In the genomic region with DNA sequence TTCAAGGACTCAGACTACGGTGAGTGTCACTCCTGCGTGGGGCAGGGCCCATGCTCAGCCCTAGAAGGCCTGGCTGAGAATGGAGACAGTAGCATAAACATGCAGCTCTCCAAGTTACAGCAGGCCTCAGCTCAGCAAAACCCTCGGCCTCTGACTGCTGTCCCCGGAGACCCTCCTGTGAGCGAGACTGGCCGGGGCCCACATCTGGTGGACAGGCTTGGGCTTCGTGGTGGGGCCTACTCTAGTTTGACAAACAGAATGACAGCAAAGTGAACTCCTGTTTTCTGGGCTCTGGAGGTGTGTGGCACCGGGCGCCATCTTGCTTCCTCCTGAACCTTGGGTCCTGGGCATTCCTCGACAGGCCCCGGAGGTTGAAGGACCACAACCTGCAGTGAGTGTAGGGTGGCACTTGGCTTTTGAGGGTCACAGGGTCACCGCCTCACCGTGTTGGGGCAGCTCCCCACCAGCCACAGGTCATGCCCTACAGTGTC, we compare ENCODE assay signal across 15 cellular contexts.
DNase-seq lines count a peak whose midpoint lies in the region; ATAC-seq and TF ChIP-seq lines count a peak whose summit lies in the region.
"Had no signal": no experiment of that assay in that cellular context is flagged by ENCODE, and none has a peak within 500 bp of the region (broad histone marks: within the 10 kb centered on the region; RNA-seq: fewer than 3 reads in every experiment).

No MANE protein-coding gene starts in this region.

- H3K9me3 Mint-ChIP-seq in stimulated activated effector memory CD8-positive, alpha-beta T cell treated with anti-CD3 and anti-CD28 coated beads, Interleukin-12 subunit alpha, Interleukin-12 subunit beta, amount 100 ng/mL, for 72 hours: no peaks in the 10 kb centered on the region
- H3K9me3 Mint-ChIP-seq: CD4-positive, alpha-beta memory T cell; central memory CD8-positive, alpha-beta T cell had no signal

- H3K4me3 ChIP-seq in WERI-Rb-1 (ENCODE audit: low read depth, low read length): no peak overlapping the region
- H3K4me3 ChIP-seq: gastrocnemius medialis, PC-9 had no signal

- H3K4me3 Mint-ChIP-seq in stimulated activated effector memory CD8-positive, alpha-beta T cell treated with anti-CD3 and anti-CD28 coated beads, Interleukin-12 subunit alpha, Interleukin-12 subunit beta, amount 100 ng/mL, for 72 hours: no peak overlapping the region
- H3K4me3 Mint-ChIP-seq: CD4-positive, alpha-beta memory T cell; central memory CD8-positive, alpha-beta T cell; memory B cell had no signal

- H3K27ac Mint-ChIP-seq in stimulated activated effector memory CD8-positive, alpha-beta T cell treated with anti-CD3 and anti-CD28 coated beads, Interleukin-12 subunit alpha, Interleukin-12 subunit beta, amount 100 ng/mL, for 72 hours: peak overlapping the region; percentile 14
- H3K27ac Mint-ChIP-seq: memory B cell had no signal

- peak; percentile 9 for DNase-seq in activated CD8-positive, alpha-beta memory T cell treated with anti-CD3 and anti-CD28 coated beads, Interleukin-2, amount 50 U/mL, for 4 hours
- DNase-seq in activated CD8-positive, alpha-beta memory T cell treated with anti-CD3 and anti-CD28 coated beads for 24 hours: no peak
- peak; percentile 6 for DNase-seq in WERI-Rb-1
- DNase-seq in left cardiac atrium: peak; percentile 18
- no peak for DNase-seq in stimulated activated effector memory CD8-positive, alpha-beta T cell treated with anti-CD3 and anti-CD28 coated beads, Interleukin-12 subunit alpha, Interleukin-12 subunit beta, amount 100 ng/mL, for 72 hours (ENCODE audit: low spot score in 2 of 2)
- no peak for DNase-seq in caudate nucleus (lab: John Stamatoyannopoulos, UW)
- no peak for DNase-seq in NCI-H226
- DNase-seq: ACHN; CD4-positive, alpha-beta memory T cell; MV-4-11; PC-9 had no signal

- no peaks in the 10 kb centered on the region for H3K27me3 ChIP-seq in WERI-Rb-1 (ENCODE audit: insufficient read depth, low read depth, severe bottlenecking)
- H3K27me3 ChIP-seq: gastrocnemius medialis had no signal

- no peaks in the 10 kb centered on the region for H3K9me3 ChIP-seq in WERI-Rb-1 (ENCODE audit: severe bottlenecking)
- H3K9me3 ChIP-seq: gastrocnemius medialis had no signal

- ATAC-seq in left cardiac atrium (peak in 1 of 2 donors; percentile 20), HG03378 (IDR thresholded peaks at IDR 0.05; ENCODE audit: unreplicated experiment) (no peak)
- no peak for ATAC-seq in stimulated activated effector memory CD8-positive, alpha-beta T cell treated with anti-CD3 and anti-CD28 coated beads, Interleukin-12 subunit alpha, Interleukin-12 subunit beta, amount 100 ng/mL, for 72 hours
- ATAC-seq: gastrocnemius medialis had no signal

- H3K36me3 ChIP-seq in WERI-Rb-1: peaks cover 36% of the 10 kb centered on the region

- peaks cover 20% of the 10 kb centered on the region for H3K36me3 Mint-ChIP-seq in stimulated activated effector memory CD8-positive, alpha-beta T cell treated with anti-CD3 and anti-CD28 coated beads, Interleukin-12 subunit alpha, Interleukin-12 subunit beta, amount 100 ng/mL, for 72 hours

- no peak overlapping the region for H3K27ac ChIP-seq in WERI-Rb-1
- H3K27ac ChIP-seq in caudate nucleus (ENCODE audit: low read depth, low read length): no peak overlapping the region
- H3K27ac ChIP-seq: gastrocnemius medialis, PC-9 had no signal

- intact Hi-C loops in left cardiac atrium (cut with DNase I): no loop called here

- peaks cover 13% of the 10 kb centered on the region for H3K4me1 Mint-ChIP-seq in stimulated activated effector memory CD8-positive, alpha-beta T cell treated with anti-CD3 and anti-CD28 coated beads, Interleukin-12 subunit alpha, Interleukin-12 subunit beta, amount 100 ng/mL, for 72 hours
- H3K4me1 Mint-ChIP-seq: central memory CD8-positive, alpha-beta T cell had no signal

- no peak for TF ChIP-seq CTCF in WERI-Rb-1 (IDR thresholded peaks at IDR 0.05; ENCODE audit: low read depth, low read length)

Comparison
In these comparisons a context has a peak if more than half of its experiments do, and no peak if none do; other contexts are left out.
1. DNase-seq: peak in activated CD8-positive, alpha-beta memory T cell treated with anti-CD3 and anti-CD28 coated beads, Interleukin-2, amount 50 U/mL, for 4 hours (single experiment), WERI-Rb-1 (single experiment) and left cardiac atrium (single experiment); none in activated CD8-positive, alpha-beta memory T cell treated with anti-CD3 and anti-CD28 coated beads for 24 hours (single experiment), stimulated activated effector memory CD8-positive, alpha-beta T cell treated with anti-CD3 and anti-CD28 coated beads, Interleukin-12 subunit alpha, Interleukin-12 subunit beta, amount 100 ng/mL, for 72 hours (0 of 2), caudate nucleus (0 of 61) and NCI-H226 (single experiment).